Comparison of ENCODE assay signal across 10 cellular contexts in the genomic region with DNA sequence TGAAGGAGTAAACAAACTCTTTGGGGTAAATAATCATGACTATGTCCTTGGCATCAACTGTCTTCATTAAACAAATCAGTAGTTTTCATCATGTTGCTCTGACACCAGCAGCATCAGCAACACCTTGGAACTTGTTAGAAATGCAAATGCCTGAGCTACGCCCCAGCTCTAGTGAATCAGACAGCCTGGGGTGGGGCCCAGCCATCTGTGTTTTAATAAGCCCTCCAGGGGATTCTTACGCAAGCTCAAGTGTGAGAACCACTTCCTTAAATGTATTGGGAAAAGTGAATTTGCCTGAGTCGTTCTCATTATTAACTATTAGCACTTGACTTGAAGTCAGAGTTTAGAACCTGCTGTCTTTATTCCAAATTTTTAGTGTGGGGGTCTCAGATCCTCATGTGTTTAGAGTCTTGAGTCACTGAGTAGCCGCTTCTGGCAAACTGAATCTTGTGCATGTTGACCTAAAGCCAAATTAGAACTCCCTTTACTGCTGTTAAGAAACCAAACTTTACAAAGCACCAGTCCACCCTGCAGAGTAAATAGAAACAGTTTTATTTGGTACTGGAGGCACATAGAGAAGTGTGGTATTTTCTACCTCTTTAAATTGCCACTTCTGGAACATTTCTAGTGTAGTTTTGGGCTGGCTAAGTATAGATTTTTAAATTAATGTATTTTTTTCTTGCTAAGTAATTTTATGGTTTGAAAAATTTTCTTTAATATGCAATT.
A peak's percentile ranks its signal among the peaks of the same experiment; 100 is the strongest.
DNase-seq lines count a peak whose midpoint lies in the region; ATAC-seq, FAIRE-seq and TF ChIP-seq lines count a peak whose summit lies in the region.
"Had no signal": no experiment of that assay in that cellular context is flagged by ENCODE, and none has a peak within 500 bp of the region (broad histone marks: within the 10 kb centered on the region; RNA-seq: fewer than 3 reads in every experiment).

No MANE protein-coding gene starts in this region.

- H2BK120ac ChIP-seq in H1 (replicated peaks; ENCODE audit: low read depth, low read length) (no peak overlapping the region), neuronal stem cell (ENCODE audit: low read depth, low read length) (no peak overlapping the region)

- H2AK5ac ChIP-seq in H1 (ENCODE audit: low read depth, low read length): no peak overlapping the region
- no peak overlapping the region for H2AK5ac ChIP-seq in neuronal stem cell (ENCODE audit: low read depth, low read length)

- H2BK12ac ChIP-seq in H1 (ENCODE audit: low read depth, low read length) (no peak overlapping the region), neuronal stem cell (ENCODE audit: low read length) (no peak overlapping the region)

- no peak for TF ChIP-seq RAD21 in H1 (IDR thresholded peaks at IDR 0.05 in 1 of 2, conservative IDR thresholded peaks at IDR 0.05 in 1 of 2; ENCODE audit: low read depth in 2 of 2, low read length in 2 of 2)

- no peak overlapping the region for H3K4ac ChIP-seq in H1 (replicated peaks; ENCODE audit: insufficient read length, low read depth, low read length)
- H3K4ac ChIP-seq in neuronal stem cell (ENCODE audit: low read length): no peak overlapping the region

- 70% methylated on average over 4 of the region's 4 CpGs; no CpG with 5 or more reads in 1 of the 2 experiments for WGBS in H1 (ENCODE audit: extremely low coverage in 1 of 2, insufficient coverage in 1 of 2, insufficient read length in 1 of 2, insufficient replicate concordance in 2 of 2, low coverage in 1 of 2, low lambda C conversion rate in 2 of 2, missing lambda C conversion rate in 1 of 2), 2 experiments
- WGBS in neuronal stem cell (ENCODE audit: extremely low coverage in 2 of 2, insufficient read length in 2 of 2, insufficient replicate concordance in 1 of 2), 2 donors: no CpG with 5 or more reads among the region's 4 CpGs

- H2BK5ac ChIP-seq in H1 (ENCODE audit: low read depth, low read length) (no peak overlapping the region), neuronal stem cell (ENCODE audit: low read length) (no peak overlapping the region)

- H3K18ac ChIP-seq in H1 (ENCODE audit: extremely low read depth, low read length): no peak overlapping the region
- no peak overlapping the region for H3K18ac ChIP-seq in neuronal stem cell (ENCODE audit: low read length)

- no peak for TF ChIP-seq EP300 in H1 (IDR thresholded peaks at IDR 0.05; ENCODE audit: borderline replicate concordance in 1 of 2, low read depth in 2 of 2, low read length in 2 of 2)

- no peak overlapping the region for H2BK15ac ChIP-seq in H1 (ENCODE audit: low read length)
- H2BK15ac ChIP-seq in neuronal stem cell (ENCODE audit: low read length): no peak overlapping the region

- H4K20me1 ChIP-seq in H1 (replicated peaks in 1 of 2; ENCODE audit: control insufficient read depth in 1 of 2, insufficient read depth in 2 of 2, low read length in 2 of 2): no peaks in the 10 kb centered on the region

- ATAC-seq in GM21381 (IDR thresholded peaks at IDR 0.05; ENCODE audit: unreplicated experiment) (no peak), HG02981 (IDR thresholded peaks at IDR 0.05; ENCODE audit: unreplicated experiment) (no peak)

- H4K8ac ChIP-seq in H1 (ENCODE audit: extremely low read depth, insufficient read depth, low read length) (no peak overlapping the region), neuronal stem cell (ENCODE audit: low read depth, low read length) (no peak overlapping the region)

- CTCF ChIA-PET in H1 (lab: Charles Lee; ENCODE audit: partially characterized antibody): no interaction called here

- H3K79me2 ChIP-seq in H1 (ENCODE audit: control insufficient read depth in 1 of 2, insufficient read depth in 2 of 2, low read length in 2 of 2): no peaks in the 10 kb centered on the region

- no peak overlapping the region for H3K9ac ChIP-seq in H1 (replicated peaks in 1 of 4; ENCODE audit: extremely low read depth in 1 of 4, low read depth in 3 of 4, low read length in 3 of 4)
- H3K9ac ChIP-seq in neuronal stem cell (ENCODE audit: low read depth, low read length, poor library complexity): no peak overlapping the region

- TF ChIP-seq POLR2A in H1 (IDR thresholded peaks at IDR 0.05; ENCODE audit: control extremely low read depth in 1 of 2, low read depth in 2 of 2, low read length in 2 of 2): no peak

- H3K4me2 ChIP-seq in H1 (ENCODE audit: insufficient read depth in 1 of 2, low read depth in 2 of 2, low read length in 2 of 2): no peak overlapping the region
- no peak overlapping the region for H3K4me2 ChIP-seq in neuronal stem cell (ENCODE audit: insufficient read depth, low read length, poor library complexity, severe bottlenecking)

- no peaks in the 10 kb centered on the region for H3K36me3 ChIP-seq in H1 (ENCODE audit: control insufficient read depth in 2 of 4, insufficient read depth in 4 of 4, low read length in 3 of 4)
- no peaks in the 10 kb centered on the region for H3K36me3 ChIP-seq in muscle layer of duodenum (ENCODE audit: control insufficient read depth in 1 of 2, insufficient read depth in 2 of 2, low read length in 2 of 2)
- no peaks in the 10 kb centered on the region for H3K36me3 ChIP-seq in neuronal stem cell (replicated peaks in 1 of 2; ENCODE audit: control insufficient read depth in 2 of 2, insufficient read depth in 2 of 2, low read length in 2 of 2)
- H3K36me3 ChIP-seq: cardiac muscle cell, ovary had no signal

- H3K56ac ChIP-seq in H1 (replicated peaks; ENCODE audit: insufficient read length, low read depth, low read length): no peak overlapping the region

- no peaks in the 10 kb centered on the region for H3K79me1 ChIP-seq in H1 (ENCODE audit: low read depth, low read length)
- no peaks in the 10 kb centered on the region for H3K79me1 ChIP-seq in neuronal stem cell (ENCODE audit: low read depth, low read length)

- TF ChIP-seq CTCF in AG10803 (conservative IDR thresholded peaks at IDR 0.05; ENCODE audit: low read length): no peak
- TF ChIP-seq CTCF in H1 (IDR thresholded peaks at IDR 0.05; ENCODE audit: control extremely low read depth in 1 of 3, insufficient read depth in 1 of 3, low read depth in 1 of 3, low read length in 3 of 3): no peak

- no peaks in the 10 kb centered on the region; a peak in 1 of 7 replicates for H3K4me1 ChIP-seq in H1 (replicated peaks in 1 of 4; ENCODE audit: control insufficient read depth in 3 of 4, insufficient read depth in 4 of 4, low read length in 3 of 4)
- no peaks in the 10 kb centered on the region for H3K4me1 ChIP-seq in muscle layer of duodenum (ENCODE audit: control insufficient read depth in 1 of 2, insufficient read depth in 2 of 2, low read length in 2 of 2)
- no peaks in the 10 kb centered on the region for H3K4me1 ChIP-seq in neuronal stem cell (ENCODE audit: control insufficient read depth in 2 of 2, insufficient read depth in 1 of 2, low read depth in 1 of 2, low read length in 2 of 2)

- H4K91ac ChIP-seq in H1 (replicated peaks; ENCODE audit: insufficient read length, low read length) (no peak overlapping the region), neuronal stem cell (ENCODE audit: low read depth, low read length, poor library complexity) (no peak overlapping the region)

- H2BK20ac ChIP-seq in H1 (ENCODE audit: low read length): no peak overlapping the region

- no peak overlapping the region for H2AFZ ChIP-seq in H1 (ENCODE audit: low read length)
- H2AFZ ChIP-seq in neuronal stem cell (ENCODE audit: low read length): no peak overlapping the region

- DNase-seq in AG10803 (ENCODE audit: low read depth): peak; percentile 91
- peak; percentile 43 to 90 for DNase-seq in NCI-H524 (lab: John Stamatoyannopoulos, UW)
- DNase-seq in H1 (ENCODE audit: low read depth in 1 of 2, low spot score in 2 of 2): no peak
- no peak for DNase-seq in DMS79 treated with DMSO at 0.1 percent for 48 hours (lab: John Stamatoyannopoulos, UW)
- DNase-seq in neuronal stem cell (ENCODE audit: low spot score): no peak

- H3K23ac ChIP-seq in H1 (ENCODE audit: insufficient read length): no peak overlapping the region
- no peak overlapping the region for H3K23ac ChIP-seq in neuronal stem cell (ENCODE audit: low read depth, low read length, poor library complexity)

- H3K27ac ChIP-seq in H1 (ENCODE audit: low read depth, low read length): no peak overlapping the region
- peak overlapping the region; percentile 65 for H3K27ac ChIP-seq in muscle layer of duodenum (ENCODE audit: low read length)
- H3K27ac ChIP-seq in neuronal stem cell (replicated peaks; ENCODE audit: low read length): no peak overlapping the region
- H3K27ac ChIP-seq: cardiac muscle cell, ovary had no signal

- POLR2A ChIA-PET in H1 (lab: Charles Lee; ENCODE audit: partially characterized antibody): no interaction called here

- H3K9me3 ChIP-seq in H1 (ENCODE audit: insufficient read depth in 2 of 2, low read depth in 1 of 2, low read length in 1 of 2) (no peaks in the 10 kb centered on the region), muscle layer of duodenum (ENCODE audit: control insufficient read depth in 1 of 2, low read length in 2 of 2) (no peaks in the 10 kb centered on the region), neuronal stem cell (replicated peaks in 1 of 2; ENCODE audit: control insufficient read depth in 2 of 2, insufficient read depth in 1 of 2, low read depth in 1 of 2, low read length in 2 of 2) (peaks cover 0 to 18% of the 10 kb centered on the region in 2 donors)
- H3K9me3 ChIP-seq: ovary had no signal

- H3K27me3 ChIP-seq in H1 (replicated peaks in 1 of 4; ENCODE audit: control insufficient read depth in 3 of 4, extremely low read depth in 1 of 4, insufficient read depth in 3 of 4, low read length in 3 of 4) (no peaks in the 10 kb centered on the region), muscle layer of duodenum (ENCODE audit: low read depth, low read length) (no peaks in the 10 kb centered on the region), neuronal stem cell (ENCODE audit: control insufficient read depth in 3 of 3, insufficient read depth in 3 of 3, low read depth in 1 of 3, low read length in 3 of 3) (no peaks in the 10 kb centered on the region)
- H3K27me3 ChIP-seq: ovary had no signal

- H3K23me2 ChIP-seq in H1 (ENCODE audit: low read depth, low read length): no peaks in the 10 kb centered on the region

- no peak overlapping the region for H3K14ac ChIP-seq in H1 (ENCODE audit: insufficient read length)
- no peak overlapping the region for H3K14ac ChIP-seq in neuronal stem cell (ENCODE audit: low read length)

- no peak for FAIRE-seq in H1 (lab: Jason Lieb, UNC)

- no peak overlapping the region for H4K5ac ChIP-seq in H1 (ENCODE audit: insufficient read length, low read depth, low read length)

- H3K4me3 ChIP-seq in AG10803 (ENCODE audit: low read length) (no peak overlapping the region), H1 (ENCODE audit: extremely low read depth in 1 of 4, insufficient read depth in 2 of 4, low read depth in 3 of 4, low read length in 4 of 4) (no peak overlapping the region), muscle layer of duodenum (ENCODE audit: low read depth in 1 of 2, low read length in 2 of 2) (no peak overlapping the region), neuronal stem cell (ENCODE audit: low read length in 2 of 2) (no peak overlapping the region)
- H3K4me3 ChIP-seq: cardiac muscle cell, ovary had no signal

TF ChIP-seq in H1, 55 proteins besides CTCF, POLR2A, EP300 and RAD21 (continues in another document):
- TF ChIP-seq GTF2F1 (IDR thresholded peaks at IDR 0.05; ENCODE audit: borderline replicate concordance, low read depth, low read length): no peak
- TF ChIP-seq CEBPB (IDR thresholded peaks at IDR 0.05; ENCODE audit: low read depth, low read length): peak; percentile 52; the same call in 1 of the 2 replicates
- TF ChIP-seq SP1 (IDR thresholded peaks at IDR 0.05; ENCODE audit: low read depth, low read length): no peak

Comparison
In these comparisons a context has a peak if more than half of its experiments do, and no peak if none do; other contexts are left out.
1. DNase-seq: peak in AG10803 (single experiment) and NCI-H524 (2 of 2); none in H1 (0 of 2), DMS79 treated with DMSO at 0.1 percent for 48 hours (single experiment) and neuronal stem cell (single experiment).